ENCODE assay signal across 18 cellular contexts in the genomic region with DNA sequence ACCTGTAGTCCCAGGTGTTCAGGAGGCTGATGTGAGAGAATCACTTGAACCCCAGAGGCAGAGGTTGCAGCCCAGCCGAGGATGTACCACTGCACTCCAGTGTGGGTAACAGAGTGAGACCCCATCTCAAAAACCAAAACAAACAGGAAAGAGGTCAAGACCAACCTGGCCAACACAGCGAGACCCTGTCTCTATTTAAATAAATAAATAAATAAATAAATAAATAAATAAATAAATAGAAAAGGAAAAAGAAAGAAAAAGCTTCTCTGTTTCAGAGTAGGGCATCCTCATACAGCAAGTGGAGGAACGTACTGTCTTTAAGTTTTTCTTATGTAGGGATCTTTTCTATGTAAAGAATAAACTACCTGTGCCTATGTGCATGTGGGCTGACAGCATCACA. TPM values are rescaled to one million over a fixed set of nuclear protein-coding genes. Genes with fewer than 3 reads are reported as not detected.
DNase-seq lines count a peak whose midpoint lies in the region; ATAC-seq and TF ChIP-seq lines count a peak whose summit lies in the region.
"Had no signal": no experiment of that assay in that cellular context is flagged by ENCODE, and none has a peak within 500 bp of the region (broad histone marks: within the 10 kb centered on the region; RNA-seq: fewer than 3 reads in every experiment).

No MANE protein-coding gene starts in this region.

- H3K23ac ChIP-seq in neuronal stem cell (ENCODE audit: low read depth, low read length, poor library complexity), result no peak overlapping the region

- H3K4me3 Mint-ChIP-seq in activated naive CD8-positive, alpha-beta T cell, result peak overlapping the region; percentile 27
- no peak overlapping the region for H3K4me3 Mint-ChIP-seq in activated naive CD8-positive, alpha-beta T cell treated with anti-CD3 and anti-CD28 coated beads, Interleukin-2, amount 50 U/mL, for 24 hours
- H3K4me3 Mint-ChIP-seq in brain, result peak overlapping the region in 3 of 5 experiments; percentile 40 to 99 (median 56)

- H3K36me3 ChIP-seq in Loucy (ENCODE audit: insufficient read depth, low read length) (no peaks in the 10 kb centered on the region), parathyroid adenoma (ENCODE audit: control insufficient read depth, insufficient read depth, low read length) (no peaks in the 10 kb centered on the region), neuronal stem cell (replicated peaks in 1 of 2; ENCODE audit: control insufficient read depth in 2 of 2, insufficient read depth in 2 of 2, low read length in 2 of 2) (peaks cover 4 to 53% of the 10 kb centered on the region in 2 donors), Peyer's patch (peaks cover 0 to 9% (median 0%) of the 10 kb centered on the region in 3 donors)

- H4K20me1 ChIP-seq in Loucy (ENCODE audit: insufficient read depth, low read length, poor library complexity, severe bottlenecking), result peaks cover 8% of the 10 kb centered on the region

- no peak overlapping the region for H2BK5ac ChIP-seq in neuronal stem cell (ENCODE audit: low read length)

- H2BK120ac ChIP-seq in neuronal stem cell (ENCODE audit: low read depth, low read length), result no peak overlapping the region

- H3K9ac ChIP-seq in Loucy (ENCODE audit: low read depth, low read length, poor library complexity, severe bottlenecking) (no peak overlapping the region), parathyroid adenoma (no peak overlapping the region), neuronal stem cell (ENCODE audit: low read depth, low read length, poor library complexity) (no peak overlapping the region)

- H2AFZ ChIP-seq in Loucy (ENCODE audit: low read length), result no peak overlapping the region
- H2AFZ ChIP-seq in parathyroid adenoma, result no peak overlapping the region
- no peak overlapping the region for H2AFZ ChIP-seq in neuronal stem cell (ENCODE audit: low read length)

- no peak overlapping the region for H4K8ac ChIP-seq in neuronal stem cell (ENCODE audit: low read depth, low read length)

- H3K4me1 ChIP-seq in Loucy (ENCODE audit: insufficient read depth, low read length, poor library complexity, severe bottlenecking) (peaks cover 19% of the 10 kb centered on the region), parathyroid adenoma (peaks cover 20% of the 10 kb centered on the region), neuronal stem cell (ENCODE audit: control insufficient read depth in 2 of 2, insufficient read depth in 1 of 2, low read depth in 1 of 2, low read length in 2 of 2) (peaks cover 6% of the 10 kb centered on the region in 2 donors), Peyer's patch (peaks cover 0 to 22% (median 5%) of the 10 kb centered on the region in 4 donors)

- no CpG with 5 or more reads among the region's 3 CpGs for WGBS in neuronal stem cell (ENCODE audit: extremely low coverage in 2 of 2, insufficient read length in 2 of 2, insufficient replicate concordance in 1 of 2), 2 donors

- no peaks in the 10 kb centered on the region for H3K9me2 ChIP-seq in Loucy (replicated peaks; ENCODE audit: low read depth, low read length)

- H3K4me2 ChIP-seq in Loucy (ENCODE audit: low read depth, low read length, poor library complexity, severe bottlenecking) (peak overlapping the region; percentile 79), parathyroid adenoma (ENCODE audit: low read length) (peak overlapping the region; percentile 22), neuronal stem cell (ENCODE audit: insufficient read depth, low read length, poor library complexity, severe bottlenecking) (no peak overlapping the region)

- peaks cover 62% of the 10 kb centered on the region for H3K4me1 Mint-ChIP-seq in activated naive CD8-positive, alpha-beta T cell (ENCODE audit: low read depth)
- peaks cover 59% of the 10 kb centered on the region for H3K4me1 Mint-ChIP-seq in activated naive CD8-positive, alpha-beta T cell treated with anti-CD3 and anti-CD28 coated beads, Interleukin-2, amount 50 U/mL, for 24 hours
- peaks cover 35% of the 10 kb centered on the region for H3K4me1 Mint-ChIP-seq in brain

- peaks cover 69% of the 10 kb centered on the region for H3K79me2 ChIP-seq in Loucy (ENCODE audit: insufficient read depth, low read length)
- H3K79me2 ChIP-seq in parathyroid adenoma, result peaks cover 13% of the 10 kb centered on the region

- no peaks in the 10 kb centered on the region for H3K27me3 ChIP-seq in Loucy (ENCODE audit: insufficient read depth, low read length, poor library complexity, severe bottlenecking)
- no peaks in the 10 kb centered on the region for H3K27me3 ChIP-seq in parathyroid adenoma (ENCODE audit: control insufficient read depth, insufficient read depth, low read length)
- no peaks in the 10 kb centered on the region for H3K27me3 ChIP-seq in neuronal stem cell (ENCODE audit: control insufficient read depth in 3 of 3, insufficient read depth in 3 of 3, low read depth in 1 of 3, low read length in 3 of 3)
- H3K27me3 ChIP-seq in Peyer's patch, result no peaks in the 10 kb centered on the region

- H3K79me1 ChIP-seq in neuronal stem cell (ENCODE audit: low read depth, low read length), result peaks cover 3% of the 10 kb centered on the region

- no peaks in the 10 kb centered on the region for H3K27me3 Mint-ChIP-seq in activated naive CD8-positive, alpha-beta T cell
- H3K27me3 Mint-ChIP-seq in activated naive CD8-positive, alpha-beta T cell treated with anti-CD3 and anti-CD28 coated beads, Interleukin-2, amount 50 U/mL, for 24 hours, result no peaks in the 10 kb centered on the region
- H3K27me3 Mint-ChIP-seq in brain, result peaks cover 8% of the 10 kb centered on the region

- DNase-seq in activated naive CD8-positive, alpha-beta T cell treated with anti-CD3 and anti-CD28 coated beads, Interleukin-2, amount 50 U/mL, for 24 hours, result no peak
- DNase-seq in neuronal stem cell (ENCODE audit: low spot score) (no peak), Peyer's patch (no peak), cerebellar cortex (ENCODE audit: low spot score) (no peak)
- DNase-seq: COR-L47; DMS153; NCI-H1417 treated with DMSO at 0.1 percent for 48 hours; NCI-H1930; NCI-H2171; NCI-H446 treated with DMSO at 0.1 percent for 48 hours; NK-92 treated with Interleukin-12 subunit alpha and Interleukin-12 subunit beta, amount 100 ng/mL, for 24 hours had no signal

- H3K36me3 Mint-ChIP-seq in activated naive CD8-positive, alpha-beta T cell, result peaks cover 5% of the 10 kb centered on the region
- H3K36me3 Mint-ChIP-seq in activated naive CD8-positive, alpha-beta T cell treated with anti-CD3 and anti-CD28 coated beads, Interleukin-2, amount 50 U/mL, for 24 hours (ENCODE audit: low read depth), result peaks cover 34% of the 10 kb centered on the region
- peaks cover 66% of the 10 kb centered on the region for H3K36me3 Mint-ChIP-seq in brain

- peaks cover 2% of the 10 kb centered on the region; the same call in 1 of the 2 replicates for H3F3A ChIP-seq in Loucy (ENCODE audit: low read depth)

- ATAC-seq in activated naive CD8-positive, alpha-beta T cell treated with anti-CD3 and anti-CD28 coated beads, Interleukin-2, amount 50 U/mL, for 24 hours, result no peak

- no peak for TF ChIP-seq POLR2A in Peyer's patch (IDR thresholded peaks at IDR 0.05)

- no peaks in the 10 kb centered on the region for H3K9me3 Mint-ChIP-seq in activated naive CD8-positive, alpha-beta T cell (ENCODE audit: low read depth)
- H3K9me3 Mint-ChIP-seq in activated naive CD8-positive, alpha-beta T cell treated with anti-CD3 and anti-CD28 coated beads, Interleukin-2, amount 50 U/mL, for 24 hours, result peaks cover 8% of the 10 kb centered on the region
- H3K9me3 Mint-ChIP-seq in brain, result peaks cover 26 to 55% (median 44%) of the 10 kb centered on the region in 5 experiments

- H3K9me3 ChIP-seq in Loucy (ENCODE audit: insufficient read depth, low read depth, low read length) (no peaks in the 10 kb centered on the region), parathyroid adenoma (ENCODE audit: control insufficient read depth, low read length) (no peaks in the 10 kb centered on the region), neuronal stem cell (replicated peaks in 1 of 2; ENCODE audit: control insufficient read depth in 2 of 2, insufficient read depth in 1 of 2, low read depth in 1 of 2, low read length in 2 of 2) (peaks cover 8 to 52% of the 10 kb centered on the region in 2 donors), Peyer's patch (no peaks in the 10 kb centered on the region)

- H3K4me3 ChIP-seq in Loucy (ENCODE audit: low read length, poor library complexity, severe bottlenecking) (peak overlapping the region; percentile 94), parathyroid adenoma (ENCODE audit: low read depth, low read length) (peak overlapping the region; percentile 2), neuronal stem cell (ENCODE audit: low read length in 2 of 2) (peak overlapping the region in 1 of 2 donors; percentile 99), Peyer's patch (no peak overlapping the region)

- H2BK15ac ChIP-seq in neuronal stem cell (ENCODE audit: low read length), result no peak overlapping the region

- peak overlapping the region; percentile 46 for H3K27ac Mint-ChIP-seq in activated naive CD8-positive, alpha-beta T cell
- H3K27ac Mint-ChIP-seq in activated naive CD8-positive, alpha-beta T cell treated with anti-CD3 and anti-CD28 coated beads, Interleukin-2, amount 50 U/mL, for 24 hours, result no peak overlapping the region
- H3K27ac Mint-ChIP-seq in brain, result no peak overlapping the region

- no peak overlapping the region for H2BK12ac ChIP-seq in neuronal stem cell (ENCODE audit: low read length)

- H3K4ac ChIP-seq in neuronal stem cell (ENCODE audit: low read length), result no peak overlapping the region

- no peak overlapping the region for H3K27ac ChIP-seq in parathyroid adenoma
- H3K27ac ChIP-seq in neuronal stem cell (replicated peaks; ENCODE audit: low read length), result no peak overlapping the region
- H3K27ac ChIP-seq in Peyer's patch, result no peak overlapping the region
- H3K27ac ChIP-seq: 22Rv1, RWPE1 had no signal

- H2AK5ac ChIP-seq in neuronal stem cell (ENCODE audit: low read depth, low read length), result no peak overlapping the region

- no peak overlapping the region for H3K14ac ChIP-seq in neuronal stem cell (ENCODE audit: low read length)

- H4K91ac ChIP-seq in neuronal stem cell (ENCODE audit: low read depth, low read length, poor library complexity), result no peak overlapping the region

- TF ChIP-seq CTCF in Loucy (conservative IDR thresholded peaks at IDR 0.05; ENCODE audit: low read length) (no peak), brain (conservative IDR thresholded peaks at IDR 0.05) (no peak), parathyroid adenoma (IDR thresholded peaks at IDR 0.05) (no peak), Peyer's patch (IDR thresholded peaks at IDR 0.05) (no peak)

- H3K18ac ChIP-seq in neuronal stem cell (ENCODE audit: low read length), result no peak overlapping the region

RNA-seq across cellular contexts. Expression of a gene that starts 2.3 kb away (rescaled TPM):
- 1.1 TPM for polyA plus RNA-seq in brain (ENCODE audit: insufficient read depth, low read depth, low replicate concordance)
- polyA plus RNA-seq in neuronal stem cell (2013, experiment 1 of 2), result 5.8 TPM
- polyA plus RNA-seq in neuronal stem cell (2013, experiment 2 of 2), result 5.6 TPM
- total RNA-seq in Peyer's patch, result 10 to 100 TPM; 31.5 to 37.8 (median 34.7) TPM

RNA-seq across cellular contexts. Expression of a gene that starts 37.6 kb away (rescaled TPM):
- polyA plus RNA-seq in brain (ENCODE audit: insufficient read depth, low read depth, low replicate concordance), result 0.53 TPM
- polyA plus RNA-seq in neuronal stem cell (2013, experiment 1 of 2), result 2.7 TPM
- polyA plus RNA-seq in neuronal stem cell (2013, experiment 2 of 2), result 2.6 TPM
- total RNA-seq in Peyer's patch, result 10 to 100 TPM in 1 of 4 donors, 1 to 10 TPM in 3; 4.1 to 18.6 (median 8.3) TPM
- total RNA-seq: HT1080 had no signal

RNA-seq across cellular contexts. Expression of a gene that starts 39.6 kb away (rescaled TPM):
- 0.92 TPM for polyA plus RNA-seq in brain (ENCODE audit: insufficient read depth, low read depth, low replicate concordance)
- polyA plus RNA-seq in neuronal stem cell (2013, experiment 1 of 2), result 13.4 TPM
- polyA plus RNA-seq in neuronal stem cell (2013, experiment 2 of 2), result 14.6 TPM
- 10 to 100 TPM in 3 of 4 donors, 1 to 10 TPM in 1; 8.9 to 19.8 (median 14.5) TPM for total RNA-seq in Peyer's patch
- total RNA-seq: HT1080 had no signal

Comparison
In these comparisons a context has a peak if more than half of its experiments do, and no peak if none do; other contexts are left out.
1. H3K4me3 ChIP-seq: peak in Loucy (single experiment) and parathyroid adenoma (single experiment); none in Peyer's patch (0 of 4).